In the genomic region with DNA sequence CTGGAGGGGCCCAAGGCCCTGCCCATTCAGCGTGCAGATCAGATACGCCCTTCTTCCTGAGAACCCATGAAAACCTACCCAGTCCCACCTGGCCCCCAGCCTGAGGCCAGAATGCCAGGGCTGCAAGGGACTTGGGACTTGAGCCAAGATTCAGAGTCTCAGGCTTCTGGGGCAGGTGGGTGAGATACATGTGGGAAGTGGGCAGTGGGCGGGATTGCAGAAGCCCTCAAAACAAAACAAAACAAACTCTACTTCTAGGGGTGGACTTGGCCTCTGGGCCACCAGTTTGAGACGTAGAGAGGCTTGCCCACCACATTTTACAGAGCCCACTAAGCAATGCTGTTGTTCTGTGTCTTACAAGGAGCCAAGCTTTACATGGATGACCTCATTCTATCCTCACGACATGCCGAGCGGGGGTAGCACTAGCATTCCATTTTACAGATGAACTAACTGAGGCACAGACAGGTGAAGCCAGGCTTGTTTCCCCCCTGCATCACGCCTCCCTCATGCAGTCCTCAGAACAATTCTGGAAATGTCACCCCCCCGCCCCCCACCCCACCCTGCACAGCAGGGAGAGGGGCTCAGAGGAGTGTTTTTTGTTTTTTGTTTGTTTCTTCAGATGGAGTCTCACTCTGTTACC, we compare ENCODE assay signal across 1 cellular context.
TF ChIP-seq lines count a peak whose summit lies in the region.

No MANE protein-coding gene starts in this region.

TF ChIP-seq in GM23338, 12 proteins besides CTCF, POLR2A, EP300 and RAD21:
- TF ChIP-seq, protein P1, sequence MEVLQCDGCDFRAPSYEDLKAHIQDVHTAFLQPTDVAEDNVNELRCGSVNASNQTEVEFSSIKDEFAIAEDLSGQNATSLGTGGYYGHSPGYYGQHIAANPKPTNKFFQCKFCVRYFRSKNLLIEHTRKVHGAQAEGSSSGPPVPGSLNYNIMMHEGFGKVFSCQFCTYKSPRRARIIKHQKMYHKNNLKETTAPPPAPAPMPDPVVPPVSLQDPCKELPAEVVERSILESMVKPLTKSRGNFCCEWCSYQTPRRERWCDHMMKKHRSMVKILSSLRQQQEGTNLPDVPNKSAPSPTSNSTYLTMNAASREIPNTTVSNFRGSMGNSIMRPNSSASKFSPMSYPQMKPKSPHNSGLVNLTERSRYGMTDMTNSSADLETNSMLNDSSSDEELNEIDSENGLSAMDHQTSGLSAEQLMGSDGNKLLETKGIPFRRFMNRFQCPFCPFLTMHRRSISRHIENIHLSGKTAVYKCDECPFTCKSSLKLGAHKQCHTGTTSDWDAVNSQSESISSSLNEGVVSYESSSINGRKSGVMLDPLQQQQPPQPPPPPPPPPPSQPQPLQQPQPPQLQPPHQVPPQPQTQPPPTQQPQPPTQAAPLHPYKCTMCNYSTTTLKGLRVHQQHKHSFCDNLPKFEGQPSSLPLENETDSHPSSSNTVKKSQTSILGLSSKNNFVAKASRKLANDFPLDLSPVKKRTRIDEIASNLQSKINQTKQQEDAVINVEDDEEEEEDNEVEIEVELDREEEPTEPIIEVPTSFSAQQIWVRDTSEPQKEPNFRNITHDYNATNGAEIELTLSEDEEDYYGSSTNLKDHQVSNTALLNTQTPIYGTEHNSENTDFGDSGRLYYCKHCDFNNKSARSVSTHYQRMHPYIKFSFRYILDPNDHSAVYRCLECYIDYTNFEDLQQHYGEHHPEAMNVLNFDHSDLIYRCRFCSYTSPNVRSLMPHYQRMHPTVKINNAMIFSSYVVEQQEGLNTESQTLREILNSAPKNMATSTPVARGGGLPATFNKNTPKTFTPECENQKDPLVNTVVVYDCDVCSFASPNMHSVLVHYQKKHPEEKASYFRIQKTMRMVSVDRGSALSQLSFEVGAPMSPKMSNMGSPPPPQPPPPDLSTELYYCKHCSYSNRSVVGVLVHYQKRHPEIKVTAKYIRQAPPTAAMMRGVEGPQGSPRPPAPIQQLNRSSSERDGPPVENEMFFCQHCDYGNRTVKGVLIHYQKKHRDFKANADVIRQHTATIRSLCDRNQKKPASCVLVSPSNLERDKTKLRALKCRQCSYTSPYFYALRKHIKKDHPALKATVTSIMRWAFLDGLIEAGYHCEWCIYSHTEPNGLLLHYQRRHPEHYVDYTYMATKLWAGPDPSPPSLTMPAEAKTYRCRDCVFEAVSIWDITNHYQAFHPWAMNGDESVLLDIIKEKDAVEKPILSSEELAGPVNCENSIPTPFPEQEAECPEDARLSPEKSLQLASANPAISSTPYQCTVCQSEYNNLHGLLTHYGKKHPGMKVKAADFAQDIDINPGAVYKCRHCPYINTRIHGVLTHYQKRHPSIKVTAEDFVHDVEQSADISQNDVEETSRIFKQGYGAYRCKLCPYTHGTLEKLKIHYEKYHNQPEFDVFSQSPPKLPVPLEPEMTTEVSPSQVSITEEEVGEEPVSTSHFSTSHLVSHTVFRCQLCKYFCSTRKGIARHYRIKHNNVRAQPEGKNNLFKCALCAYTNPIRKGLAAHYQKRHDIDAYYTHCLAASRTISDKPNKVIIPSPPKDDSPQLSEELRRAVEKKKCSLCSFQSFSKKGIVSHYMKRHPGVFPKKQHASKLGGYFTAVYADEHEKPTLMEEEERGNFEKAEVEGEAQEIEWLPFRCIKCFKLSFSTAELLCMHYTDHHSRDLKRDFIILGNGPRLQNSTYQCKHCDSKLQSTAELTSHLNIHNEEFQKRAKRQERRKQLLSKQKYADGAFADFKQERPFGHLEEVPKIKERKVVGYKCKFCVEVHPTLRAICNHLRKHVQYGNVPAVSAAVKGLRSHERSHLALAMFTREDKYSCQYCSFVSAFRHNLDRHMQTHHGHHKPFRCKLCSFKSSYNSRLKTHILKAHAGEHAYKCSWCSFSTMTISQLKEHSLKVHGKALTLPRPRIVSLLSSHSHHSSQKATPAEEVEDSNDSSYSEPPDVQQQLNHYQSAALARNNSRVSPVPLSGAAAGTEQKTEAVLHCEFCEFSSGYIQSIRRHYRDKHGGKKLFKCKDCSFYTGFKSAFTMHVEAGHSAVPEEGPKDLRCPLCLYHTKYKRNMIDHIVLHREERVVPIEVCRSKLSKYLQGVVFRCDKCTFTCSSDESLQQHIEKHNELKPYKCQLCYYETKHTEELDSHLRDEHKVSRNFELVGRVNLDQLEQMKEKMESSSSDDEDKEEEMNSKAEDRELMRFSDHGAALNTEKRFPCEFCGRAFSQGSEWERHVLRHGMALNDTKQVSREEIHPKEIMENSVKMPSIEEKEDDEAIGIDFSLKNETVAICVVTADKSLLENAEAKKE (CRISPR knock-in tag; IDR thresholded peaks at IDR 0.05) = no peak
- TF ChIP-seq ZNF114 (CRISPR knock-in tag; IDR thresholded peaks at IDR 0.05) = no peak
- no peak for TF ChIP-seq JUNB (IDR thresholded peaks at IDR 0.05; ENCODE audit: unreplicated experiment)
- TF ChIP-seq ETS1 (IDR thresholded peaks at IDR 0.05) = no peak
- TF ChIP-seq REST (IDR thresholded peaks at IDR 0.05; ENCODE audit: unreplicated experiment) = no peak
- no peak for TF ChIP-seq EZH2phosphoT487 (IDR thresholded peaks at IDR 0.05; ENCODE audit: unreplicated experiment)
- no peak for TF ChIP-seq EZH2 (IDR thresholded peaks at IDR 0.05; ENCODE audit: low read depth, unreplicated experiment)
- TF ChIP-seq NANOG (IDR thresholded peaks at IDR 0.05; ENCODE audit: borderline replicate concordance) = no peak
- no peak for TF ChIP-seq ZNF331 (CRISPR knock-in tag; IDR thresholded peaks at IDR 0.05; ENCODE audit: low read depth)
- no peak for TF ChIP-seq CREB1 (CRISPR knock-in tag; IDR thresholded peaks at IDR 0.05; ENCODE audit: low read depth)
- TF ChIP-seq STAT1 (IDR thresholded peaks at IDR 0.05; ENCODE audit: unreplicated experiment) = no peak
- no peak for TF ChIP-seq POLR2AphosphoS5 (IDR thresholded peaks at IDR 0.05; ENCODE audit: low read depth)
